Comparison of ENCODE assay signal across 2 cellular contexts in the genomic region with DNA sequence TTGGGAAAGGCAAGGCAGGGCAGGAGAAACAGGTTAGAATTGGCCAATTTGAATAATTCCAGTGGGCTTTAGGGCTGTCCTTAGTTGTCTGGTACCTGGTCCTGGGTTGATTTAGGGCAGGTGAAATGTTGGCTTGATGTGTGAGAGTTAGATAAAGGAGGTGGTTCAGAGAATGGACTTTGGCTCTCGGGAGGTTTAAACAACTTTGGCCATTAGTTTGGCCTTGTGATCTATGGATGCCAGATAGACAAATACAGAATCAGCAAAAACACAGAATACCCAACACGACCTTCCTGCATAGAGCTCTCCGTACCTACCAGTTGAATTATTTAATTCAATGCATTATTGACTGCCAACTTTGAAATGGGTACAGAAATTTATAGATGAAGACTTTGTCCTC.
TF ChIP-seq lines count a peak whose summit lies in the region.

No MANE protein-coding gene starts in this region.

TF ChIP-seq in A549, 52 proteins besides CTCF, POLR2A, EP300 and RAD21:
- TF ChIP-seq HOXA7 (CRISPR knock-in tag; IDR thresholded peaks at IDR 0.05) = no peak
- TF ChIP-seq HDAC2 (IDR thresholded peaks at IDR 0.05) = no peak
- no peak for TF ChIP-seq RFX5 (IDR thresholded peaks at IDR 0.05)
- TF ChIP-seq MAFK (IDR thresholded peaks at IDR 0.05; ENCODE audit: partially characterized antibody) = peak; percentile 14

TF ChIP-seq in HepG2, 621 proteins besides CTCF, POLR2A, EP300 and RAD21:
- TF ChIP-seq PAXIP1 (CRISPR knock-in tag; conservative IDR thresholded peaks at IDR 0.05) (peak; percentile 35; the same call in 1 of the 2 replicates), MAFK (conservative IDR thresholded peaks at IDR 0.05 in 1 of 2, IDR thresholded peaks at IDR 0.05 in 1 of 2; ENCODE audit: low read length in 2 of 2) (peak; percentile 82 to 85), SMARCC2 (IDR thresholded peaks at IDR 0.05) (no peak), ZNF280D (CRISPR knock-in tag; IDR thresholded peaks at IDR 0.05) (no peak), NFKBIZ (CRISPR knock-in tag; IDR thresholded peaks at IDR 0.05) (no peak), ZNF44 (CRISPR knock-in tag; IDR thresholded peaks at IDR 0.05) (no peak), FOXO1 (CRISPR knock-in tag; IDR thresholded peaks at IDR 0.05) (0 out of 2 replicates have a peak, but pooled peaks have one; percentile 20), SAP130 (CRISPR knock-in tag; IDR thresholded peaks at IDR 0.05; ENCODE audit: low read depth) (peak; percentile 18; the same call in 1 of the 2 replicates), HNF4A (CRISPR knock-in tag; IDR thresholded peaks at IDR 0.05) (peak; percentile 76), AHDC1 (CRISPR knock-in tag; IDR thresholded peaks at IDR 0.05; ENCODE audit: borderline replicate concordance) (peak; percentile 47; the same call in 1 of the 2 replicates), MAFG (CRISPR knock-in tag; IDR thresholded peaks at IDR 0.05) (0 out of 2 replicates have a peak, but pooled peaks have one; percentile 52), HNF4G (IDR thresholded peaks at IDR 0.05; ENCODE audit: borderline replicate concordance, low read depth, low read length) (0 out of 2 replicates have a peak, but pooled peaks have one; percentile 16), HNF4G (CRISPR knock-in tag; IDR thresholded peaks at IDR 0.05; ENCODE audit: borderline replicate concordance, low read depth) (peak; percentile 41; the same call in 1 of the 2 replicates), MAFF (IDR thresholded peaks at IDR 0.05; ENCODE audit: low read depth, low read length) (peak; percentile 78), SOX13 (IDR thresholded peaks at IDR 0.05) (no peak), SOX13 (CRISPR knock-in tag; conservative IDR thresholded peaks at IDR 0.05 in 1 of 2, IDR thresholded peaks at IDR 0.05 in 1 of 2) (0 out of 4 replicates have a peak, but pooled peaks of 1 of the 2 experiments have one; percentile 20), ZNF335 (CRISPR knock-in tag; IDR thresholded peaks at IDR 0.05) (no peak), PHF5A (CRISPR knock-in tag; IDR thresholded peaks at IDR 0.05; ENCODE audit: low read depth, unreplicated experiment) (no peak), SMAD9 (CRISPR knock-in tag; IDR thresholded peaks at IDR 0.05) (no peak), ZMYM4 (CRISPR knock-in tag; IDR thresholded peaks at IDR 0.05) (peak; percentile 45), ZNF547 (CRISPR knock-in tag; IDR thresholded peaks at IDR 0.05) (no peak), ZNF878 (CRISPR knock-in tag; IDR thresholded peaks at IDR 0.05) (no peak)
- TF ChIP-seq, protein P1, sequence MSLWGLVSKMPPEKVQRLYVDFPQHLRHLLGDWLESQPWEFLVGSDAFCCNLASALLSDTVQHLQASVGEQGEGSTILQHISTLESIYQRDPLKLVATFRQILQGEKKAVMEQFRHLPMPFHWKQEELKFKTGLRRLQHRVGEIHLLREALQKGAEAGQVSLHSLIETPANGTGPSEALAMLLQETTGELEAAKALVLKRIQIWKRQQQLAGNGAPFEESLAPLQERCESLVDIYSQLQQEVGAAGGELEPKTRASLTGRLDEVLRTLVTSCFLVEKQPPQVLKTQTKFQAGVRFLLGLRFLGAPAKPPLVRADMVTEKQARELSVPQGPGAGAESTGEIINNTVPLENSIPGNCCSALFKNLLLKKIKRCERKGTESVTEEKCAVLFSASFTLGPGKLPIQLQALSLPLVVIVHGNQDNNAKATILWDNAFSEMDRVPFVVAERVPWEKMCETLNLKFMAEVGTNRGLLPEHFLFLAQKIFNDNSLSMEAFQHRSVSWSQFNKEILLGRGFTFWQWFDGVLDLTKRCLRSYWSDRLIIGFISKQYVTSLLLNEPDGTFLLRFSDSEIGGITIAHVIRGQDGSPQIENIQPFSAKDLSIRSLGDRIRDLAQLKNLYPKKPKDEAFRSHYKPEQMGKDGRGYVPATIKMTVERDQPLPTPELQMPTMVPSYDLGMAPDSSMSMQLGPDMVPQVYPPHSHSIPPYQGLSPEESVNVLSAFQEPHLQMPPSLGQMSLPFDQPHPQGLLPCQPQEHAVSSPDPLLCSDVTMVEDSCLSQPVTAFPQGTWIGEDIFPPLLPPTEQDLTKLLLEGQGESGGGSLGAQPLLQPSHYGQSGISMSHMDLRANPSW (CRISPR knock-in tag; IDR thresholded peaks at IDR 0.05; ENCODE audit: borderline replicate concordance) = no peak
- TF ChIP-seq, protein P2, sequence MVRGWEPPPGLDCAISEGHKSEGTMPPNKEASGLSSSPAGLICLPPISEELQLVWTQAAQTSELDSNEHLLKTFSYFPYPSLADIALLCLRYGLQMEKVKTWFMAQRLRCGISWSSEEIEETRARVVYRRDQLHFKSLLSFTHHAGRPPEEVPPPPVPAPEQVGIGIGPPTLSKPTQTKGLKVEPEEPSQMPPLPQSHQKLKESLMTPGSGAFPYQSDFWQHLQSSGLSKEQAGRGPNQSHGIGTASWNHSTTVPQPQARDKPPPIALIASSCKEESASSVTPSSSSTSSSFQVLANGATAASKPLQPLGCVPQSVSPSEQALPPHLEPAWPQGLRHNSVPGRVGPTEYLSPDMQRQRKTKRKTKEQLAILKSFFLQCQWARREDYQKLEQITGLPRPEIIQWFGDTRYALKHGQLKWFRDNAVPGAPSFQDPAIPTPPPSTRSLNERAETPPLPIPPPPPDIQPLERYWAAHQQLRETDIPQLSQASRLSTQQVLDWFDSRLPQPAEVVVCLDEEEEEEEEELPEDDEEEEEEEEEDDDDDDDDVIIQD (CRISPR knock-in tag; IDR thresholded peaks at IDR 0.05; ENCODE audit: low read depth) = 0 out of 2 replicates have a peak, but pooled peaks have one; percentile 23
TF ChIP-seq in HepG2: peak in this region for 12.
